Comparison of ENCODE assay signal across 10 cellular contexts in the genomic region with DNA sequence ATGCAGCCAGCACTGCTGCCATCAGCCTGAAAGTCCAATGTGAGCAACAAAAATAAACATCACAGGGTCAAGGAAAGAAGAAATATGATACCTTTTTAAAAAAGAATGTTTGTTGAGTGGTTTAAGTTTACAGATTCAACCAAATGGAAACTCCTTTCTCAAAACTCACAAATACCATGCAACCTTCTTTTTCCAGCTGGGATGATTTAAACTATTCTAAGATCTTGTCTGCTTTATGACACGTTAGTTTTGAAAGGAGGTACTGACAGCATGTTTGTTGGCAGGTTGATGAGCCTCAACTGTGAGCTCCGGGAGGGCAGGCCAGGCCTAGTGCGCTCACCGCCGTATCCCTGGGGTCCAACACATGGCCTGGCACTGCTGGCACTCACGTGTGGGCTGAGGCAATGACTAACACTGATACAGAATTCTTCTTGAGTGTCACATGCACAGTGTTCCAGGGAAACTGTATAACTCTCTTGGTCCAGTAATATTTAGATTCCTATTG. TPM values are rescaled to one million over a fixed set of nuclear protein-coding genes. Genes with fewer than 3 reads are reported as not detected.
A peak's percentile ranks its signal among the peaks of the same experiment; 100 is the strongest.
DNase-seq lines count a peak whose midpoint lies in the region; ATAC-seq and TF ChIP-seq lines count a peak whose summit lies in the region.
"Had no signal": no experiment of that assay in that cellular context is flagged by ENCODE, and none has a peak within 500 bp of the region (broad histone marks: within the 10 kb centered on the region; RNA-seq: fewer than 3 reads in every experiment).

No MANE protein-coding gene starts in this region.

- H3K9me3 Mint-ChIP-seq in activated naive CD8-positive, alpha-beta T cell treated with anti-CD3 and anti-CD28 coated beads for 36 hours: peaks cover 1% of the 10 kb centered on the region
- H3K9me3 Mint-ChIP-seq: IgD-negative memory B cell had no signal

- H3K4me3 Mint-ChIP-seq in activated naive CD8-positive, alpha-beta T cell treated with anti-CD3 and anti-CD28 coated beads for 36 hours: no peak overlapping the region
- H3K4me3 Mint-ChIP-seq: IgD-negative memory B cell had no signal

- no peaks in the 10 kb centered on the region for H3K27me3 Mint-ChIP-seq in activated naive CD8-positive, alpha-beta T cell treated with anti-CD3 and anti-CD28 coated beads for 36 hours
- H3K27me3 Mint-ChIP-seq: IgD-negative memory B cell had no signal

- no peak for TF ChIP-seq EP300 in Ishikawa (IDR thresholded peaks at IDR 0.05; ENCODE audit: borderline replicate concordance)

- no peak for ATAC-seq in HG03460 (IDR thresholded peaks at IDR 0.05; ENCODE audit: unreplicated experiment)

- H3K27ac ChIP-seq in 22Rv1 (peak overlapping the region; percentile 77), esophagus squamous epithelium (peak overlapping the region in 3 of 4 donors; percentile 19 to 60 (median 39))

- no peak overlapping the region for H3K4me3 ChIP-seq in esophagus squamous epithelium

- H3K27me3 ChIP-seq in esophagus squamous epithelium: no peaks in the 10 kb centered on the region

- intact Hi-C loops in esophagus squamous epithelium (cut with DNase I): no loop called here

- peaks cover 0 to 87% (median 39%) of the 10 kb centered on the region in 3 donors for H3K4me1 ChIP-seq in esophagus squamous epithelium

- H3K36me3 Mint-ChIP-seq in activated naive CD8-positive, alpha-beta T cell treated with anti-CD3 and anti-CD28 coated beads for 36 hours: no peaks in the 10 kb centered on the region

- no peak overlapping the region for H3K27ac Mint-ChIP-seq in activated naive CD8-positive, alpha-beta T cell treated with anti-CD3 and anti-CD28 coated beads for 36 hours
- H3K27ac Mint-ChIP-seq: IgD-negative memory B cell had no signal

- DNase-seq in esophagus squamous epithelium (lab: John Stamatoyannopoulos, UW): no peak
- peak; percentile 80 for DNase-seq in myocyte (ENCODE audit: low read depth)
- no peak for DNase-seq in NCI-H128 (lab: John Stamatoyannopoulos, UW; ENCODE audit: unreplicated experiment)
- DNase-seq in stimulated activated CD4-positive, alpha-beta T cell treated with anti-CD3 and anti-CD28 coated beads, Interleukin-4, amount 100 ng/mL, for 1 hour: no peak
- DNase-seq in activated naive CD8-positive, alpha-beta T cell treated with anti-CD3 and anti-CD28 coated beads for 36 hours: no peak
- DNase-seq: COR-L47 had no signal

- WGBS in esophagus squamous epithelium, 2 donors: 52 to 66% methylated on average over 4 to 6 of the region's 6 CpGs

- no peak for TF ChIP-seq CTCF in 22Rv1 (IDR thresholded peaks at IDR 0.05)
- TF ChIP-seq CTCF in esophagus squamous epithelium (IDR thresholded peaks at IDR 0.05): no peak

- H3K4me1 Mint-ChIP-seq in activated naive CD8-positive, alpha-beta T cell treated with anti-CD3 and anti-CD28 coated beads for 36 hours: peaks cover 22% of the 10 kb centered on the region

- no peaks in the 10 kb centered on the region for H3K9me3 ChIP-seq in esophagus squamous epithelium

- TF ChIP-seq RAD21 in Ishikawa (IDR thresholded peaks at IDR 0.05; ENCODE audit: low read depth): no peak

- H3K36me3 ChIP-seq in esophagus squamous epithelium: no peaks in the 10 kb centered on the region

- TF ChIP-seq POLR2A in esophagus squamous epithelium (IDR thresholded peaks at IDR 0.05): no peak

TF ChIP-seq in Ishikawa, 13 proteins besides CTCF, POLR2A, EP300 and RAD21:
- TF ChIP-seq TEAD4 (IDR thresholded peaks at IDR 0.05) (no peak), NFIC (IDR thresholded peaks at IDR 0.05) (peak; percentile 22; the same call in 1 of the 2 replicates), TCF12 (IDR thresholded peaks at IDR 0.05; ENCODE audit: low read depth) (0 out of 2 replicates have a peak, but pooled peaks have one; percentile 23), CEBPB (IDR thresholded peaks at IDR 0.05) (no peak)
- TF ChIP-seq, protein P1, sequence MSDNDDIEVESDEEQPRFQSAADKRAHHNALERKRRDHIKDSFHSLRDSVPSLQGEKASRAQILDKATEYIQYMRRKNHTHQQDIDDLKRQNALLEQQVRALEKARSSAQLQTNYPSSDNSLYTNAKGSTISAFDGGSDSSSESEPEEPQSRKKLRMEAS (IDR thresholded peaks at IDR 0.05): peak; percentile 33; the same call in 1 of the 2 replicates
- TF ChIP-seq, protein P2, sequence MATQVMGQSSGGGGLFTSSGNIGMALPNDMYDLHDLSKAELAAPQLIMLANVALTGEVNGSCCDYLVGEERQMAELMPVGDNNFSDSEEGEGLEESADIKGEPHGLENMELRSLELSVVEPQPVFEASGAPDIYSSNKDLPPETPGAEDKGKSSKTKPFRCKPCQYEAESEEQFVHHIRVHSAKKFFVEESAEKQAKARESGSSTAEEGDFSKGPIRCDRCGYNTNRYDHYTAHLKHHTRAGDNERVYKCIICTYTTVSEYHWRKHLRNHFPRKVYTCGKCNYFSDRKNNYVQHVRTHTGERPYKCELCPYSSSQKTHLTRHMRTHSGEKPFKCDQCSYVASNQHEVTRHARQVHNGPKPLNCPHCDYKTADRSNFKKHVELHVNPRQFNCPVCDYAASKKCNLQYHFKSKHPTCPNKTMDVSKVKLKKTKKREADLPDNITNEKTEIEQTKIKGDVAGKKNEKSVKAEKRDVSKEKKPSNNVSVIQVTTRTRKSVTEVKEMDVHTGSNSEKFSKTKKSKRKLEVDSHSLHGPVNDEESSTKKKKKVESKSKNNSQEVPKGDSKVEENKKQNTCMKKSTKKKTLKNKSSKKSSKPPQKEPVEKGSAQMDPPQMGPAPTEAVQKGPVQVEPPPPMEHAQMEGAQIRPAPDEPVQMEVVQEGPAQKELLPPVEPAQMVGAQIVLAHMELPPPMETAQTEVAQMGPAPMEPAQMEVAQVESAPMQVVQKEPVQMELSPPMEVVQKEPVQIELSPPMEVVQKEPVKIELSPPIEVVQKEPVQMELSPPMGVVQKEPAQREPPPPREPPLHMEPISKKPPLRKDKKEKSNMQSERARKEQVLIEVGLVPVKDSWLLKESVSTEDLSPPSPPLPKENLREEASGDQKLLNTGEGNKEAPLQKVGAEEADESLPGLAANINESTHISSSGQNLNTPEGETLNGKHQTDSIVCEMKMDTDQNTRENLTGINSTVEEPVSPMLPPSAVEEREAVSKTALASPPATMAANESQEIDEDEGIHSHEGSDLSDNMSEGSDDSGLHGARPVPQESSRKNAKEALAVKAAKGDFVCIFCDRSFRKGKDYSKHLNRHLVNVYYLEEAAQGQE (IDR thresholded peaks at IDR 0.05; ENCODE audit: low read depth): no peak

RNA-seq across cellular contexts. Expression of gene LATS2, which starts 46.7 kb away (rescaled TPM):
- 10 to 100 TPM in 2 of 4 donors, 1 to 10 TPM in 2; 7.7 to 18.9 (median 10.7) TPM for total RNA-seq in esophagus squamous epithelium
- 19.4 and 21.4 TPM in 2 replicates for total RNA-seq in myocyte
- polyA plus RNA-seq in myocyte (2012): 30.0 TPM
- total RNA-seq in activated naive CD8-positive, alpha-beta T cell treated with anti-CD3 and anti-CD28 coated beads for 36 hours: 1 to 10 TPM in 1 of 2 experiments, under 1 TPM in 1; 0.99 to 1.0 TPM

Comparison
In these comparisons a context has a peak if more than half of its experiments do, and no peak if none do; other contexts are left out.
1. RNA of gene LATS2, which starts 46.7 kb away (total RNA-seq): 19.4 to 21.4 TPM in myocyte and 7.7 to 18.9 TPM in esophagus squamous epithelium; 0.99 to 1.0 TPM in activated naive CD8-positive, alpha-beta T cell treated with anti-CD3 and anti-CD28 coated beads for 36 hours; every median in the first group is over 4 times any median in the second.